ENCODE assay signal across 24 cellular contexts in genomic region chr22:38768036-38768435, GRCh38. TPM values are rescaled to one million over a fixed set of nuclear protein-coding genes. Genes with fewer than 3 reads are reported as not detected.
DNase-seq lines count a peak whose midpoint lies in the region; ATAC-seq and TF ChIP-seq lines count a peak whose summit lies in the region.
"Had no signal": no experiment of that assay in that cellular context is flagged by ENCODE, and none has a peak within 500 bp of the region (broad histone marks: within the 10 kb centered on the region; RNA-seq: fewer than 3 reads in every experiment).

No MANE protein-coding gene starts in this region.

- H2BK5ac ChIP-seq in neuronal stem cell (ENCODE audit: low read length): no peak overlapping the region

- POLR2A ChIA-PET in A673 (lab: Charles Lee; ENCODE audit: low non-redundant PET): interaction anchor here (1.6 kb wide), 1 partner anchor 75 kb away, joined by 4 read pairs; no protein-coding TSS in a partner anchor

- DNase-seq in A673 (ENCODE audit: low spot score) (no peak), T-helper 17 cell (no peak), neuronal stem cell (ENCODE audit: low spot score) (no peak), osteoblast (ENCODE audit: insufficient read length, low spot score, missing footprints) (peak; percentile 1), psoas muscle (no peak), GF-D8 (lab: John Stamatoyannopoulos, UW) (no peak), GM23338 (ENCODE audit: low spot score) (no peak), stomach (no peak)
- DNase-seq: DMS79, DMS79 treated with DMSO at 0.1 percent for 48 hours had no signal

- H3K4me1 ChIP-seq in A673 (ENCODE audit: insufficient read depth, low read length, poor library complexity, severe bottlenecking) (peaks cover 28% of the 10 kb centered on the region), neuronal stem cell (ENCODE audit: control insufficient read depth in 2 of 2, insufficient read depth in 1 of 2, low read depth in 1 of 2, low read length in 2 of 2) (peaks cover 0 to 5% of the 10 kb centered on the region in 2 donors), osteoblast (ENCODE audit: insufficient read depth, low read length) (peaks cover 18% of the 10 kb centered on the region), psoas muscle (peaks cover 17% of the 10 kb centered on the region), GM23338 (ENCODE audit: insufficient read depth) (no peaks in the 10 kb centered on the region), stomach (peaks cover 0 to 13% (median 2%) of the 10 kb centered on the region in 4 donors)
- H3K4me1 ChIP-seq: Caco-2 had no signal

- H3K9me3 ChIP-seq in A673 (ENCODE audit: low read depth, low read length, poor library complexity, severe bottlenecking): no peaks in the 10 kb centered on the region
- H3K9me3 ChIP-seq in T-helper 17 cell (ENCODE audit: control insufficient read depth, low read length, poor library complexity, severe bottlenecking): no peaks in the 10 kb centered on the region
- no peaks in the 10 kb centered on the region for H3K9me3 ChIP-seq in neuronal stem cell (replicated peaks in 1 of 2; ENCODE audit: control insufficient read depth in 2 of 2, insufficient read depth in 1 of 2, low read depth in 1 of 2, low read length in 2 of 2)
- H3K9me3 ChIP-seq in osteoblast (ENCODE audit: low read depth, low read length): no peaks in the 10 kb centered on the region
- no peaks in the 10 kb centered on the region for H3K9me3 ChIP-seq in psoas muscle
- H3K9me3 ChIP-seq in stomach: no peaks in the 10 kb centered on the region
- H3K9me3 ChIP-seq: A549; BE2C; BLaER1; BLaER1 treated with 17β-estradiol and CSF1 and Interleukin-3, amounts not matched to agents 10 nM and 100 nM; Caco-2 had no signal

- intact Hi-C loops in A673 (cut with micrococcal nuclease; ENCODE audit: unreplicated experiment) (loop anchor here (1.0 to 5.0 kb wide), 4 partner anchors 34 to 349 kb away; no protein-coding TSS in a partner anchor), psoas muscle (cut with DNase I) (loop anchor here (5.0 to 10.0 kb wide), 3 partner anchors 77 to 364 kb away; partner anchors contain the start of gene NPTXR (in 1 of the 2)), stomach (cut with DNase I; ENCODE audit: low total_unique reads) (loop anchor here (5.0 kb wide), 1 partner anchor 354 kb away; no protein-coding TSS in a partner anchor)

- H3K27me3 ChIP-seq in A673 (replicated peaks; ENCODE audit: insufficient read depth, low read depth, low read length, poor library complexity) (no peaks in the 10 kb centered on the region), neuronal stem cell (ENCODE audit: control insufficient read depth in 3 of 3, insufficient read depth in 3 of 3, low read depth in 1 of 3, low read length in 3 of 3) (peaks cover 0 to 23% (median 0%) of the 10 kb centered on the region in 3 experiments), osteoblast (ENCODE audit: insufficient read depth, low read length) (no peaks in the 10 kb centered on the region), psoas muscle (ENCODE audit: insufficient read depth in 3 of 3, low read length in 2 of 3) (no peaks in the 10 kb centered on the region), GM23338 (ENCODE audit: insufficient read depth) (no peaks in the 10 kb centered on the region), stomach (peaks cover 0 to 8% (median 0%) of the 10 kb centered on the region in 3 donors)
- H3K27me3 ChIP-seq: BE2C; BLaER1; BLaER1 treated with 17β-estradiol and CSF1 and Interleukin-3, amounts not matched to agents 10 nM and 100 nM had no signal

- TF ChIP-seq CTCF in A673 (conservative IDR thresholded peaks at IDR 0.05; ENCODE audit: low read depth, low read length): no peak
- no peak for TF ChIP-seq CTCF in osteoblast (IDR thresholded peaks at IDR 0.05; ENCODE audit: extremely low read depth, low read depth, low read length)
- no peak for TF ChIP-seq CTCF in psoas muscle (IDR thresholded peaks at IDR 0.05)
- no peak for TF ChIP-seq CTCF in GM23338 (conservative IDR thresholded peaks at IDR 0.05; ENCODE audit: low read depth in 2 of 2)
- TF ChIP-seq CTCF in stomach (IDR thresholded peaks at IDR 0.05): no peak

- H4K20me1 ChIP-seq in osteoblast (ENCODE audit: insufficient read depth, low read length) (no peaks in the 10 kb centered on the region), GM23338 (replicated peaks; ENCODE audit: insufficient read depth) (no peaks in the 10 kb centered on the region)
- H4K20me1 ChIP-seq: BLaER1 had no signal

- H2BK12ac ChIP-seq in neuronal stem cell (ENCODE audit: low read length): peak overlapping the region; percentile 63

- peak overlapping the region; percentile 75 for H3K14ac ChIP-seq in neuronal stem cell (ENCODE audit: low read length)

- H2AFZ ChIP-seq in neuronal stem cell (ENCODE audit: low read length) (no peak overlapping the region), osteoblast (ENCODE audit: low read length) (no peak overlapping the region), GM23338 (no peak overlapping the region)

- H3K27me3 Mint-ChIP-seq in T-helper 17 cell: no peaks in the 10 kb centered on the region
- peaks cover 13% of the 10 kb centered on the region for H3K27me3 Mint-ChIP-seq in GM23338 (ENCODE audit: insufficient read depth, low read depth, poor library complexity)
- H3K27me3 Mint-ChIP-seq: B cell; CD4-positive, alpha-beta memory T cell; CD4-positive, alpha-beta T cell; CD4-positive, CD25-positive, alpha-beta regulatory T cell had no signal

- H3K4me2 ChIP-seq in neuronal stem cell (ENCODE audit: insufficient read depth, low read length, poor library complexity, severe bottlenecking) (no peak overlapping the region), osteoblast (ENCODE audit: insufficient read depth, low read length) (no peak overlapping the region), GM23338 (no peak overlapping the region)
- H3K4me2 ChIP-seq: A549, BLaER1 had no signal

- H3K4me3 ChIP-seq in A673 (ENCODE audit: low read depth, low read length, poor library complexity, severe bottlenecking) (no peak overlapping the region), neuronal stem cell (ENCODE audit: low read length in 2 of 2) (no peak overlapping the region), osteoblast (ENCODE audit: insufficient read depth, low read length) (no peak overlapping the region), psoas muscle (no peak overlapping the region), GM23338 (no peak overlapping the region), stomach (no peak overlapping the region)
- H3K4me3 ChIP-seq: A549; BLaER1; BLaER1 treated with 17β-estradiol and CSF1 and Interleukin-3, amounts not matched to agents 10 nM and 100 nM had no signal

- H3K27ac Mint-ChIP-seq in T-helper 17 cell: peak overlapping the region; percentile 62
- no peak overlapping the region for H3K27ac Mint-ChIP-seq in GM23338
- H3K27ac Mint-ChIP-seq: B cell; CD4-positive, alpha-beta memory T cell; CD4-positive, alpha-beta T cell; CD4-positive, CD25-positive, alpha-beta regulatory T cell; CD8-positive, alpha-beta T cell had no signal

- no peaks in the 10 kb centered on the region for H3K79me1 ChIP-seq in neuronal stem cell (ENCODE audit: low read depth, low read length)

- H3F3A ChIP-seq in GM23338 (replicated peaks; ENCODE audit: low read depth): no peaks in the 10 kb centered on the region

- peak overlapping the region; percentile 25 for H3K27ac ChIP-seq in A673 (ENCODE audit: low read depth, low read length, poor library complexity, severe bottlenecking)
- H3K27ac ChIP-seq in neuronal stem cell (replicated peaks; ENCODE audit: low read length): no peak overlapping the region
- no peak overlapping the region for H3K27ac ChIP-seq in osteoblast (ENCODE audit: low read depth, low read length)
- no peak overlapping the region for H3K27ac ChIP-seq in psoas muscle
- H3K27ac ChIP-seq in GM23338 (ENCODE audit: low read depth): no peak overlapping the region
- H3K27ac ChIP-seq in stomach: no peak overlapping the region
- H3K27ac ChIP-seq: 22Rv1; A549; BLaER1; BLaER1 treated with 17β-estradiol and CSF1 and Interleukin-3, amounts not matched to agents 10 nM and 100 nM; C4-2B had no signal

- no peaks in the 10 kb centered on the region for H3K9me3 Mint-ChIP-seq in GM23338
- H3K9me3 Mint-ChIP-seq: CD4-positive, alpha-beta memory T cell; CD4-positive, alpha-beta T cell; CD4-positive, CD25-positive, alpha-beta regulatory T cell; CD8-positive, alpha-beta memory T cell; CD8-positive, alpha-beta T cell had no signal

- H3K36me3 ChIP-seq in A673 (ENCODE audit: insufficient read depth, low read length, poor library complexity, severe bottlenecking) (no peaks in the 10 kb centered on the region), neuronal stem cell (replicated peaks in 1 of 2; ENCODE audit: control insufficient read depth in 2 of 2, insufficient read depth in 2 of 2, low read length in 2 of 2) (no peaks in the 10 kb centered on the region), osteoblast (ENCODE audit: insufficient read depth, low read length) (no peaks in the 10 kb centered on the region), psoas muscle (ENCODE audit: insufficient read depth in 1 of 2, low read depth in 1 of 2) (no peaks in the 10 kb centered on the region), GM23338 (ENCODE audit: insufficient read depth) (no peaks in the 10 kb centered on the region), stomach (no peaks in the 10 kb centered on the region)
- H3K36me3 ChIP-seq: BE2C; BLaER1; BLaER1 treated with 17β-estradiol and CSF1 and Interleukin-3, amounts not matched to agents 10 nM and 100 nM had no signal

- no peak overlapping the region for H4K91ac ChIP-seq in neuronal stem cell (ENCODE audit: low read depth, low read length, poor library complexity)

- no CpG with 5 or more reads among the region's 11 CpGs for WGBS in neuronal stem cell (ENCODE audit: extremely low coverage in 2 of 2, insufficient read length in 2 of 2, insufficient replicate concordance in 1 of 2), 2 donors
- WGBS in psoas muscle, 3 donors: 95 to 97% (median 95%) methylated on average over 9 to 11 of the region's 11 CpGs
- 89 to 96% (median 94%) methylated on average over 10 to 11 of the region's 11 CpGs for WGBS in stomach, 5 donors

- no TSS peak for BruUV-seq in A673 (replicated peaks; lab: Mats Ljungman, UMichigan)

- no peak overlapping the region for H3K23ac ChIP-seq in neuronal stem cell (ENCODE audit: low read depth, low read length, poor library complexity)

- CTCF ChIA-PET in A673 (lab: Charles Lee): interaction anchor here (0.9 to 2.0 kb wide), 4 partner anchors 15 to 102 kb away, joined by 3 to 27 read pairs (median 20); partner anchors contain the start of gene NPTXR

- no peak overlapping the region for H3K9ac ChIP-seq in neuronal stem cell (ENCODE audit: low read depth, low read length, poor library complexity)
- H3K9ac ChIP-seq: BLaER1; BLaER1 treated with 17β-estradiol and CSF1 and Interleukin-3, amounts not matched to agents 10 nM and 100 nM had no signal

- H3K4me3 Mint-ChIP-seq in T-helper 17 cell (no peak overlapping the region), GM23338 (no peak overlapping the region)
- H3K4me3 Mint-ChIP-seq: B cell; CD14-positive monocyte; CD4-positive, alpha-beta memory T cell; CD4-positive, alpha-beta T cell; CD4-positive, CD25-positive, alpha-beta regulatory T cell; CD8-positive, alpha-beta memory T cell; CD8-positive, alpha-beta T cell had no signal

- no peak for TF ChIP-seq EP300 in stomach (IDR thresholded peaks at IDR 0.05)

- H3K4me1 Mint-ChIP-seq in T-helper 17 cell (peaks cover 14% of the 10 kb centered on the region), GM23338 (no peaks in the 10 kb centered on the region)

- H3K36me3 Mint-ChIP-seq in T-helper 17 cell (ENCODE audit: low read depth) (no peaks in the 10 kb centered on the region), GM23338 (ENCODE audit: low read depth) (no peaks in the 10 kb centered on the region)
- H3K36me3 Mint-ChIP-seq: CD14-positive monocyte; CD4-positive, alpha-beta memory T cell; CD4-positive, CD25-positive, alpha-beta regulatory T cell; CD8-positive, alpha-beta memory T cell; CD8-positive, alpha-beta T cell had no signal

- no peaks in the 10 kb centered on the region for H3K79me2 ChIP-seq in osteoblast (ENCODE audit: insufficient read depth, low read length)
- no peaks in the 10 kb centered on the region for H3K79me2 ChIP-seq in GM23338 (replicated peaks; ENCODE audit: insufficient read depth)

- peak overlapping the region; percentile 38 for H2BK15ac ChIP-seq in neuronal stem cell (ENCODE audit: low read length)

- no peak overlapping the region for H3K18ac ChIP-seq in neuronal stem cell (ENCODE audit: low read length)

- H3K9me2 ChIP-seq in GM23338 (ENCODE audit: insufficient read depth): no peaks in the 10 kb centered on the region

- H3K4ac ChIP-seq in neuronal stem cell (ENCODE audit: low read length): no peak overlapping the region

- H2AK5ac ChIP-seq in neuronal stem cell (ENCODE audit: low read depth, low read length): peak overlapping the region; percentile 96

- TF ChIP-seq POLR2A in stomach (IDR thresholded peaks at IDR 0.05): no peak

- no peak for ATAC-seq in T-helper 17 cell
- ATAC-seq in psoas muscle: no peak
- ATAC-seq in GM23338: no peak

- no peak overlapping the region for H2BK120ac ChIP-seq in neuronal stem cell (ENCODE audit: low read depth, low read length)

- no peak overlapping the region for H4K8ac ChIP-seq in neuronal stem cell (ENCODE audit: low read depth, low read length)

RNA-seq across cellular contexts. Expression of gene SUN2, which starts 12.2 kb away (rescaled TPM):
- total RNA-seq in A673 (2021) (104 and 110 TPM in 2 replicates), T-helper 17 cell (100 to 1,000 TPM; 426 to 485 TPM), osteoblast (95.2 and 105 TPM in 2 replicates), psoas muscle (100 to 1,000 TPM in 3 of 4 donors, 10 to 100 TPM in 1; 57.6 to 152 (median 106) TPM), stomach (100 to 1,000 TPM; 108 to 387 (median 142) TPM)
- 19.4 TPM for polyA plus RNA-seq in neuronal stem cell (2013, experiment 1 of 2)
- polyA plus RNA-seq in neuronal stem cell (2013, experiment 2 of 2): 19.4 TPM
- polyA plus RNA-seq in psoas muscle (100 to 1,000 TPM in 1 of 3 donors, 10 to 100 TPM in 2; 64.9 to 142 (median 93.6) TPM), GM23338 (2016; fragmentation: Nextera tagmentation; extraction: Ambion mirVana) (7.2 and 8.2 TPM in 2 replicates), stomach (10 to 100 TPM; 25.3 to 51.8 (median 26.4) TPM)
- total RNA-seq in GM23338 (2014; rRNA removed; shearing (Covaris generic)): 12.6 and 17.6 TPM in 2 replicates

RNA-seq across cellular contexts. Expression of gene DNAL4, which starts 25.9 kb away (rescaled TPM):
- 51.7 and 59.1 TPM in 2 replicates for total RNA-seq in A673 (2021)
- total RNA-seq in T-helper 17 cell: 1 to 10 TPM; 5.1 to 7.2 TPM
- 23.4 TPM for polyA plus RNA-seq in neuronal stem cell (2013, experiment 1 of 2)
- 22.3 TPM for polyA plus RNA-seq in neuronal stem cell (2013, experiment 2 of 2)
- total RNA-seq in osteoblast: 15.9 and 17.0 TPM in 2 replicates
- 1 to 10 TPM; 3.5 to 6.4 (median 4.7) TPM for total RNA-seq in psoas muscle
- polyA plus RNA-seq in psoas muscle: 10 to 100 TPM in 2 of 3 donors, 1 to 10 TPM in 1; 4.2 to 13.9 (median 11.8) TPM
- 10.0 and 11.3 TPM in 2 replicates for total RNA-seq in GM23338 (2014; rRNA removed; shearing (Covaris generic))
- 8.7 and 9.3 TPM in 2 replicates for polyA plus RNA-seq in GM23338 (2016; fragmentation: Nextera tagmentation; extraction: Ambion mirVana)
- total RNA-seq in stomach: 10 to 100 TPM in 4 of 5 donors, under 1 TPM in 1; 0.58 to 33.0 (median 11.2) TPM
- 10 to 100 TPM; 15.9 to 22.5 (median 21.4) TPM for polyA plus RNA-seq in stomach
